2 cellular contexts compared by ENCODE assay signal in genomic region chr12:54002915-54003339, GRCh38.
TF ChIP-seq lines count a peak whose summit lies in the region.

No MANE protein-coding gene starts in this region.

TF ChIP-seq in HEK293, 187 proteins besides CTCF, POLR2A, EP300 and RAD21:
- TF ChIP-seq ZNF600 (tag by site-specific recombination; IDR thresholded peaks at IDR 0.05) (peak; percentile 64; the same call in 1 of the 2 replicates), PATZ1 (tag by site-specific recombination; IDR thresholded peaks at IDR 0.05) (0 out of 2 replicates have a peak, but pooled peaks have one; percentile 18), ZNF366 (tag by site-specific recombination; conservative IDR thresholded peaks at IDR 0.05) (0 out of 2 replicates have a peak, but pooled peaks have one; percentile 16), ZBTB8A (tag by site-specific recombination; IDR thresholded peaks at IDR 0.05) (no peak), ZNF10 (tag by site-specific recombination; IDR thresholded peaks at IDR 0.05) (no peak)

TF ChIP-seq in H1, 55 proteins besides CTCF, POLR2A, EP300 and RAD21:
- TF ChIP-seq EZH2 (IDR thresholded peaks at IDR 0.05; ENCODE audit: low read depth, low read length, severe bottlenecking) (peak; percentile 79), ASH2L (IDR thresholded peaks at IDR 0.05; ENCODE audit: low read length) (no peak), BRCA1 (IDR thresholded peaks at IDR 0.05; ENCODE audit: low read depth, low read length) (no peak), RNF2 (IDR thresholded peaks at IDR 0.05; ENCODE audit: borderline replicate concordance, low read depth, low read length, missing control alignments, poor library complexity, severe bottlenecking) (peak; percentile 47), SUZ12 (IDR thresholded peaks at IDR 0.05; ENCODE audit: low read length) (peak; percentile 12), RFX5 (IDR thresholded peaks at IDR 0.05; ENCODE audit: borderline replicate concordance, low read depth, low read length) (no peak), GABPA (IDR thresholded peaks at IDR 0.05; ENCODE audit: borderline replicate concordance, insufficient read depth, low read length) (no peak)
TF ChIP-seq in H1: peak in this region for 3.
